Comparison of ENCODE assay signal across 22 cellular contexts in the genomic region with DNA sequence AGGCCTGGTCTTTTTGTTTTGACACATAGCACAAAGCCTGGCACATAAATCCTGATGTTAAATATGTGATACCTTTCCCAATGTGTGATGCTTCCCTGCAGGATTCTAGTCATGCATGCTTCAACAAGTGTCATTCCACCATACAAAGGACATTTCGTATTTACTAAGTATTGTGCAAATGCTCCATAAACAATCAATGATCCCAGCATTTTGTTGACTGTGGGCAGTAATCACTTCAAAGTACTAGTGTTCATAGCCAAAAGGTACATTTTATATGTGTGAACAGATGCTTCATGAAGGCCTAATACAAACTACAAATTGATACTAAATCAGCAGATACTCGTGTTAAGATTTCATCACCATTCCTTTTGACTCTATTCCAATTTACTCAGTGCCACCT. TPM values are rescaled to one million over a fixed set of nuclear protein-coding genes. Genes with fewer than 3 reads are reported as not detected.
DNase-seq lines count a peak whose midpoint lies in the region; ATAC-seq and TF ChIP-seq lines count a peak whose summit lies in the region.
"Had no signal": no experiment of that assay in that cellular context is flagged by ENCODE, and none has a peak within 500 bp of the region (broad histone marks: within the 10 kb centered on the region; RNA-seq: fewer than 3 reads in every experiment).

No MANE protein-coding gene starts in this region.

- H3K4me3 ChIP-seq in HEK293 (ENCODE audit: low read depth, low read length): no peak overlapping the region
- H3K4me3 ChIP-seq in liver (ENCODE audit: low read depth in 1 of 3, low read length in 3 of 3): no peak overlapping the region
- H3K4me3 ChIP-seq: mucosa of descending colon had no signal

- H3K36me3 ChIP-seq in HEK293 (ENCODE audit: control insufficient read depth in 2 of 2, insufficient read depth in 1 of 2, low read length in 2 of 2) (peaks cover 33 to 50% of the 10 kb centered on the region in 2 experiments), liver (ENCODE audit: control insufficient read depth in 4 of 4, insufficient read depth in 3 of 4, low read depth in 1 of 4, low read length in 3 of 4) (peaks cover 2 to 31% (median 19%) of the 10 kb centered on the region in 4 donors)

- H3K27me3 ChIP-seq in liver (ENCODE audit: control insufficient read depth in 4 of 4, insufficient read depth in 4 of 4, low read length in 3 of 4): no peaks in the 10 kb centered on the region

- CTCF ChIA-PET in activated CD8-positive, alpha-beta memory T cell treated with anti-CD3 and anti-CD28 coated beads, Interleukin-2, amount 10 ng/mL, durations not matched to agents 7 days and 5 days (lab: Charles Lee): interaction anchor here (1.2 to 6.0 kb wide), 12 partner anchors 12 to 368 kb away, joined by 3 to 89 read pairs (median 7); a partner anchor contains a TSS
- CTCF ChIA-PET in HEK293 (lab: Yijun Ruan, JAX): interaction anchor here (0.6 to 6.0 kb wide), 9 partner anchors 12 to 362 kb away, joined by 3 to 67 read pairs (median 7); a partner anchor contains a TSS
- CTCF ChIA-PET in WTC11 (lab: Charles Lee): interaction anchor here (0.7 to 1.8 kb wide), 7 partner anchors 11 to 284 kb away, joined by 3 to 13 read pairs (median 4); a partner anchor contains a TSS

- peaks cover 30% of the 10 kb centered on the region for H3K36me3 Mint-ChIP-seq in activated CD8-positive, alpha-beta memory T cell treated with anti-CD3 and anti-CD28 coated beads, Interleukin-2, amount 10 ng/mL, durations not matched to agents 7 days and 5 days
- H3K36me3 Mint-ChIP-seq in WTC11: peaks cover 59% of the 10 kb centered on the region
- H3K36me3 Mint-ChIP-seq in T-helper 2 cell treated with Interferon-gamma antibody and Interleukin-4, amounts not matched to agents 5 μg/mL and 100 μg/mL, for 36 hours (ENCODE audit: low read depth): peaks cover 27% of the 10 kb centered on the region

- H3K27me3 Mint-ChIP-seq in activated CD8-positive, alpha-beta memory T cell treated with anti-CD3 and anti-CD28 coated beads, Interleukin-2, amount 10 ng/mL, durations not matched to agents 7 days and 5 days: no peaks in the 10 kb centered on the region
- no peaks in the 10 kb centered on the region for H3K27me3 Mint-ChIP-seq in WTC11 (ENCODE audit: low read depth)
- H3K27me3 Mint-ChIP-seq in T-helper 2 cell treated with Interferon-gamma antibody and Interleukin-4, amounts not matched to agents 5 μg/mL and 100 μg/mL, for 36 hours (ENCODE audit: low read depth): no peaks in the 10 kb centered on the region
- H3K27me3 Mint-ChIP-seq: CD4-positive, alpha-beta T cell; T-helper 17 cell had no signal

- no peak for ATAC-seq in activated CD8-positive, alpha-beta memory T cell treated with anti-CD3 and anti-CD28 coated beads, Interleukin-2, amount 10 ng/mL, durations not matched to agents 7 days and 5 days
- ATAC-seq in WTC11 (no peak), GM18498 (IDR thresholded peaks at IDR 0.05; ENCODE audit: unreplicated experiment) (no peak)
- ATAC-seq: left lobe of liver, mucosa of descending colon, T-helper 17 cell had no signal

- TF ChIP-seq CTCF in HEK293 (tag by site-specific recombination; IDR thresholded peaks at IDR 0.05) (no peak), WTC11 (IDR thresholded peaks at IDR 0.05) (no peak), liver (IDR thresholded peaks at IDR 0.05; ENCODE audit: low read depth, low read length, missing input control) (no peak)

- H3K4me1 ChIP-seq in HEK293 (ENCODE audit: control insufficient read depth, insufficient read depth, low read length): peaks cover 9% of the 10 kb centered on the region
- H3K4me1 ChIP-seq in liver (ENCODE audit: control insufficient read depth in 4 of 4, insufficient read depth in 4 of 4, low read length in 3 of 4): peaks cover 7 to 52% (median 49%) of the 10 kb centered on the region in 4 donors

- peaks cover 51% of the 10 kb centered on the region for H3K4me1 Mint-ChIP-seq in activated CD8-positive, alpha-beta memory T cell treated with anti-CD3 and anti-CD28 coated beads, Interleukin-2, amount 10 ng/mL, durations not matched to agents 7 days and 5 days
- H3K4me1 Mint-ChIP-seq in WTC11: peaks cover 32% of the 10 kb centered on the region
- H3K4me1 Mint-ChIP-seq in T-helper 2 cell treated with Interferon-gamma antibody and Interleukin-4, amounts not matched to agents 5 μg/mL and 100 μg/mL, for 36 hours (ENCODE audit: low read depth): peaks cover 38% of the 10 kb centered on the region

- H3K4me3 Mint-ChIP-seq in activated CD8-positive, alpha-beta memory T cell treated with anti-CD3 and anti-CD28 coated beads, Interleukin-2, amount 10 ng/mL, durations not matched to agents 7 days and 5 days: no peak overlapping the region
- H3K4me3 Mint-ChIP-seq in WTC11: no peak overlapping the region
- H3K4me3 Mint-ChIP-seq in T-helper 2 cell treated with Interferon-gamma antibody and Interleukin-4, amounts not matched to agents 5 μg/mL and 100 μg/mL, for 36 hours: no peak overlapping the region
- H3K4me3 Mint-ChIP-seq: CD4-positive, alpha-beta T cell; T-helper 17 cell had no signal

- DNase-seq in activated CD8-positive, alpha-beta memory T cell treated with anti-CD3 and anti-CD28 coated beads, Interleukin-2, amount 10 ng/mL, durations not matched to agents 7 days and 5 days: no peak
- DNase-seq in activated CD8-positive, alpha-beta memory T cell treated with anti-CD3 and anti-CD28 coated beads, Interleukin-2, amount 50 U/mL, for 4 hours: no peak
- DNase-seq in WTC11 (ENCODE audit: low spot score): no peak
- DNase-seq in epidermal melanocyte (ENCODE audit: insufficient read length, low spot score): no peak
- no peak for DNase-seq in T-helper 2 cell treated with Interferon-gamma antibody and Interleukin-4, amounts not matched to agents 5 μg/mL and 100 μg/mL, for 36 hours (ENCODE audit: low spot score)
- DNase-seq: activated CD8-positive, alpha-beta memory T cell treated with anti-CD3 and anti-CD28 coated beads for 24 hours; CD4-positive, alpha-beta T cell; central memory CD4-positive, alpha-beta T cell; DMS153; effector CD8-positive, alpha-beta T cell; mucosa of descending colon; NCI-H1092; NCI-H2081 treated with DMSO at 0.1 percent for 48 hours; NCI-H524 treated with DMSO at 0.1 percent for 48 hours; small intestine; stimulated activated CD4-positive, alpha-beta T cell treated with anti-CD3 and anti-CD28 coated beads, Interleukin-4, amount 100 ng/mL, for 24 hours; T-helper 17 cell had no signal

- H3K9me3 Mint-ChIP-seq in activated CD8-positive, alpha-beta memory T cell treated with anti-CD3 and anti-CD28 coated beads, Interleukin-2, amount 10 ng/mL, durations not matched to agents 7 days and 5 days (ENCODE audit: low read depth): no peaks in the 10 kb centered on the region
- no peaks in the 10 kb centered on the region for H3K9me3 Mint-ChIP-seq in WTC11
- H3K9me3 Mint-ChIP-seq in T-helper 2 cell treated with Interferon-gamma antibody and Interleukin-4, amounts not matched to agents 5 μg/mL and 100 μg/mL, for 36 hours: no peaks in the 10 kb centered on the region
- H3K9me3 Mint-ChIP-seq: CD4-positive, alpha-beta T cell had no signal

- H3K27ac ChIP-seq in HEK293 (ENCODE audit: extremely low read depth, low read depth, low read length): no peak overlapping the region
- H3K27ac ChIP-seq in liver (ENCODE audit: low read depth in 1 of 2, low read length in 2 of 2): no peak overlapping the region
- H3K27ac ChIP-seq: KMS-11 had no signal

- WGBS in liver: 28% methylated on average over 2 of the region's 2 CpGs

- POLR2A ChIA-PET in HEK293 (lab: Yijun Ruan, JAX) (interaction anchor here (4.3 kb wide), 1 partner anchor 14 kb away, joined by 45 read pairs; a partner anchor contains a TSS), WTC11 (lab: Charles Lee) (interaction anchor here (3.4 kb wide), 1 partner anchor 14 kb away, joined by 34 read pairs; a partner anchor contains a TSS)

- no peak for TF ChIP-seq RAD21 in liver (IDR thresholded peaks at IDR 0.05)

- peak overlapping the region in 1 of 2 donors; percentile 25 for H3K9ac ChIP-seq in liver (ENCODE audit: low read depth in 1 of 2, low read length in 2 of 2)
- H3K9ac ChIP-seq: KMS-11 had no signal

- H3K9me3 ChIP-seq in HEK293 (ENCODE audit: control insufficient read depth, insufficient read depth, low read depth, low read length) (no peaks in the 10 kb centered on the region), liver (ENCODE audit: control insufficient read depth in 4 of 4, low read length in 3 of 4) (no peaks in the 10 kb centered on the region)
- H3K9me3 ChIP-seq: mucosa of descending colon had no signal

- peak overlapping the region; percentile 18 for H3K27ac Mint-ChIP-seq in activated CD8-positive, alpha-beta memory T cell treated with anti-CD3 and anti-CD28 coated beads, Interleukin-2, amount 10 ng/mL, durations not matched to agents 7 days and 5 days
- peak overlapping the region; percentile 80 for H3K27ac Mint-ChIP-seq in WTC11
- H3K27ac Mint-ChIP-seq in T-helper 2 cell treated with Interferon-gamma antibody and Interleukin-4, amounts not matched to agents 5 μg/mL and 100 μg/mL, for 36 hours: no peak overlapping the region
- H3K27ac Mint-ChIP-seq: T-helper 17 cell had no signal

TF ChIP-seq in HEK293, 187 proteins besides CTCF, POLR2A, EP300 and RAD21 (continues in another document):
- no peak for TF ChIP-seq ZNF677 (tag by site-specific recombination; IDR thresholded peaks at IDR 0.05)
- no peak for TF ChIP-seq ZXDB (tag by site-specific recombination; IDR thresholded peaks at IDR 0.05)
- peak; percentile 78 for TF ChIP-seq SCRT2 (tag by site-specific recombination; IDR thresholded peaks at IDR 0.05)

TF ChIP-seq in WTC11, 78 proteins besides CTCF, POLR2A, EP300 and RAD21 (continues in another document):
- no peak for TF ChIP-seq TEAD1 (CRISPR knock-in tag; IDR thresholded peaks at IDR 0.05)

TF ChIP-seq in liver, 16 proteins besides CTCF, POLR2A, EP300 and RAD21 (continues in another document):
- TF ChIP-seq RXRA (IDR thresholded peaks at IDR 0.05): peak; percentile 35 to 38

RNA-seq across cellular contexts. Expression of a gene that starts 4.4 kb away (rescaled TPM):
- 10 to 100 TPM; 39.0 to 39.5 TPM for total RNA-seq in activated CD8-positive, alpha-beta memory T cell treated with anti-CD3 and anti-CD28 coated beads, Interleukin-2, amount 10 ng/mL, durations not matched to agents 7 days and 5 days
- total RNA-seq in WTC11 (2021) (149 to 155 TPM (median 151 TPM) in 3 replicates), liver (10 to 100 TPM; 14.5 to 31.0 TPM)
- polyA plus RNA-seq in liver: 10 to 100 TPM; 14.9 to 16.5 TPM

RNA-seq across cellular contexts. Expression of a gene that starts 14.7 kb away (rescaled TPM):
- total RNA-seq in activated CD8-positive, alpha-beta memory T cell treated with anti-CD3 and anti-CD28 coated beads, Interleukin-2, amount 10 ng/mL, durations not matched to agents 7 days and 5 days: 10 to 100 TPM; 32.6 to 38.4 TPM
- total RNA-seq in WTC11 (2021) (34.5 to 37.1 TPM (median 36.8 TPM) in 3 replicates), liver (1 to 10 TPM; 7.1 to 7.2 TPM)
- 10 to 100 TPM in 1 of 2 donors, 1 to 10 TPM in 1; 5.6 to 13.3 TPM for polyA plus RNA-seq in liver

RNA-seq across cellular contexts. Expression of a gene that starts 23.0 kb away (rescaled TPM):
- 10 to 100 TPM; 22.4 to 24.4 TPM for total RNA-seq in activated CD8-positive, alpha-beta memory T cell treated with anti-CD3 and anti-CD28 coated beads, Interleukin-2, amount 10 ng/mL, durations not matched to agents 7 days and 5 days
- total RNA-seq in WTC11 (2021): 15.9 to 19.2 TPM (median 18.1 TPM) in 3 replicates
- total RNA-seq in liver: 1 to 10 TPM; 5.2 to 8.3 TPM
- polyA plus RNA-seq in liver: 1 to 10 TPM; 2.5 to 3.3 TPM
